10 cellular contexts compared by ENCODE assay signal in genomic region chr11:12248330-12248729, GRCh38.
DNase-seq lines count a peak whose midpoint lies in the region; ATAC-seq, FAIRE-seq and TF ChIP-seq lines count a peak whose summit lies in the region.
"Had no signal": no experiment of that assay in that cellular context is flagged by ENCODE, and none has a peak within 500 bp of the region (broad histone marks: within the 10 kb centered on the region; RNA-seq: fewer than 3 reads in every experiment).

No MANE protein-coding gene starts in this region.

- H3K4me1 ChIP-seq in endothelial cell of umbilical vein (ENCODE audit: control insufficient read depth, extremely low read depth, insufficient read depth, low read length) (peaks cover 5% of the 10 kb centered on the region), muscle layer of colon (ENCODE audit: insufficient read depth, low read length) (peaks cover 49% of the 10 kb centered on the region)

- H3K9me3 ChIP-seq in endothelial cell of umbilical vein (replicated peaks; ENCODE audit: control insufficient read depth, insufficient read depth, low read length): no peaks in the 10 kb centered on the region
- no peaks in the 10 kb centered on the region for H3K9me3 ChIP-seq in muscle layer of colon (ENCODE audit: low read length)

- peaks cover 9% of the 10 kb centered on the region for H3K4me1 Mint-ChIP-seq in activated T-helper 2 cell treated with anti-CD3 and anti-CD28 coated beads, Interferon-gamma antibody, Interleukin-2, Interleukin-4, amounts not matched to agents 10 μg/mL and 5 μg/mL and 100 μg/mL, durations not matched to agents 14 hours and 24 hours and 36 hours (ENCODE audit: low read depth)

- H3K27me3 ChIP-seq in endothelial cell of umbilical vein (ENCODE audit: control insufficient read depth in 2 of 2, insufficient read depth in 2 of 2, low read length in 2 of 2) (no peaks in the 10 kb centered on the region), muscle layer of colon (ENCODE audit: control insufficient read depth in 1 of 2, insufficient read depth in 2 of 2, low read length in 2 of 2) (no peaks in the 10 kb centered on the region)

- H3K27ac ChIP-seq in endothelial cell of umbilical vein (ENCODE audit: insufficient read depth, low read depth, low read length): no peak overlapping the region
- H3K27ac ChIP-seq in muscle layer of colon (ENCODE audit: low read depth, low read length): peak overlapping the region; percentile 78

- intact Hi-C loops in endothelial cell of umbilical vein (cut with micrococcal nuclease): no loop called here
- intact Hi-C loops in activated T-helper 2 cell treated with anti-CD3 and anti-CD28 coated beads, Interferon-gamma antibody, Interleukin-2, Interleukin-4, amounts not matched to agents 10 μg/mL and 5 μg/mL and 100 μg/mL, durations not matched to agents 14 hours and 24 hours and 36 hours (cut with micrococcal nuclease): no loop called here

- CTCF ChIA-PET in endothelial cell of umbilical vein (lab: Charles Lee): interaction anchor here (1.2 to 2.0 kb wide), 3 partner anchors 9 to 160 kb away, joined by 4 to 9 read pairs (median 5); no protein-coding TSS in a partner anchor

- no peak for FAIRE-seq in endothelial cell of umbilical vein (lab: Jason Lieb, UNC)

- H3K4me3 Mint-ChIP-seq in activated T-helper 2 cell treated with anti-CD3 and anti-CD28 coated beads, Interferon-gamma antibody, Interleukin-2, Interleukin-4, amounts not matched to agents 10 μg/mL and 5 μg/mL and 100 μg/mL, durations not matched to agents 14 hours and 24 hours and 36 hours (ENCODE audit: low read depth): no peak overlapping the region
- H3K4me3 Mint-ChIP-seq: CD8-positive, alpha-beta T cell had no signal

- H3K27me3 Mint-ChIP-seq in activated T-helper 2 cell treated with anti-CD3 and anti-CD28 coated beads, Interferon-gamma antibody, Interleukin-2, Interleukin-4, amounts not matched to agents 10 μg/mL and 5 μg/mL and 100 μg/mL, durations not matched to agents 14 hours and 24 hours and 36 hours (ENCODE audit: low read depth): no peaks in the 10 kb centered on the region

- DNase-seq in COR-L47 (lab: John Stamatoyannopoulos, UW): peak; percentile 89
- DNase-seq in NCI-H2196 (lab: John Stamatoyannopoulos, UW; ENCODE audit: unreplicated experiment): peak; percentile 93
- peak; percentile 67 for DNase-seq in endothelial cell of umbilical vein (ENCODE audit: low read depth, low spot score)
- DNase-seq in effector CD4-positive, alpha-beta T cell: no peak
- DNase-seq in activated T-helper 2 cell treated with anti-CD3 and anti-CD28 coated beads, Interferon-gamma antibody, Interleukin-2, Interleukin-4, amounts not matched to agents 10 μg/mL and 5 μg/mL and 100 μg/mL, durations not matched to agents 14 hours and 24 hours and 36 hours (ENCODE audit: low spot score): no peak
- DNase-seq: CD8-positive, alpha-beta T cell; MV-4-11 had no signal

- BruUV-seq in endothelial cell of umbilical vein (replicated peaks; lab: Mats Ljungman, UMichigan): no TSS peak

- TF ChIP-seq CTCF in endothelial cell of umbilical vein (IDR thresholded peaks at IDR 0.05; ENCODE audit: extremely low read depth in 1 of 2, insufficient read depth in 1 of 2, low read depth in 1 of 2, low read length in 2 of 2): no peak

- POLR2A ChIA-PET in endothelial cell of umbilical vein (lab: Charles Lee): no interaction called here

- no peak overlapping the region for H2AFZ ChIP-seq in endothelial cell of umbilical vein (ENCODE audit: low read depth, low read length)

- H3K36me3 ChIP-seq in endothelial cell of umbilical vein (ENCODE audit: control insufficient read depth in 2 of 2, extremely low read depth in 1 of 2, insufficient read depth in 2 of 2, low read length in 2 of 2) (peaks cover 0 to 18% of the 10 kb centered on the region in 2 experiments), muscle layer of colon (ENCODE audit: insufficient read depth, low read length) (peaks cover 9% of the 10 kb centered on the region)

- no peak overlapping the region for H3K27ac Mint-ChIP-seq in activated T-helper 2 cell treated with anti-CD3 and anti-CD28 coated beads, Interferon-gamma antibody, Interleukin-2, Interleukin-4, amounts not matched to agents 10 μg/mL and 5 μg/mL and 100 μg/mL, durations not matched to agents 14 hours and 24 hours and 36 hours
- H3K27ac Mint-ChIP-seq: CD8-positive, alpha-beta T cell had no signal

- H4K20me1 ChIP-seq in endothelial cell of umbilical vein (replicated peaks; ENCODE audit: control insufficient read depth, extremely low read depth, insufficient read depth, low read length): no peaks in the 10 kb centered on the region

- dilution Hi-C loops in endothelial cell of umbilical vein (cut with MboI; ENCODE audit: extremely low pct_ligation_motif_present, low sequenced_read_pairs): no loop called here

- H3K9me1 ChIP-seq in endothelial cell of umbilical vein (replicated peaks; ENCODE audit: control insufficient read depth, extremely low read depth, insufficient read depth, low read length): no peaks in the 10 kb centered on the region

- ATAC-seq in HG03175 (IDR thresholded peaks at IDR 0.05; ENCODE audit: unreplicated experiment): no peak
- ATAC-seq in HG03378 (IDR thresholded peaks at IDR 0.05; ENCODE audit: unreplicated experiment): no peak
- ATAC-seq: CD8-positive, alpha-beta T cell had no signal

- peaks cover 78% of the 10 kb centered on the region for H3K36me3 Mint-ChIP-seq in activated T-helper 2 cell treated with anti-CD3 and anti-CD28 coated beads, Interferon-gamma antibody, Interleukin-2, Interleukin-4, amounts not matched to agents 10 μg/mL and 5 μg/mL and 100 μg/mL, durations not matched to agents 14 hours and 24 hours and 36 hours (ENCODE audit: low read depth)

- TF ChIP-seq POLR2A in endothelial cell of umbilical vein (IDR thresholded peaks at IDR 0.05; ENCODE audit: low read depth, low read length): no peak

- no peak overlapping the region for H3K9ac ChIP-seq in endothelial cell of umbilical vein (replicated peaks; ENCODE audit: extremely low read depth, insufficient read depth, low read length)
- no peak overlapping the region for H3K9ac ChIP-seq in muscle layer of colon (ENCODE audit: low read length)

- H3K4me2 ChIP-seq in endothelial cell of umbilical vein (ENCODE audit: insufficient read depth, low read length): no peak overlapping the region

- no peaks in the 10 kb centered on the region for H3K79me2 ChIP-seq in endothelial cell of umbilical vein (ENCODE audit: control insufficient read depth, insufficient read depth, low read length)

- no peak overlapping the region for H3K4me3 ChIP-seq in endothelial cell of umbilical vein (replicated peaks in 1 of 3; ENCODE audit: insufficient read depth in 1 of 3, low read depth in 1 of 3, low read length in 3 of 3)
- H3K4me3 ChIP-seq in muscle layer of colon (ENCODE audit: low read depth in 1 of 2, low read length in 2 of 2): no peak overlapping the region

- H3K9me3 Mint-ChIP-seq in activated T-helper 2 cell treated with anti-CD3 and anti-CD28 coated beads, Interferon-gamma antibody, Interleukin-2, Interleukin-4, amounts not matched to agents 10 μg/mL and 5 μg/mL and 100 μg/mL, durations not matched to agents 14 hours and 24 hours and 36 hours: no peaks in the 10 kb centered on the region
- H3K9me3 Mint-ChIP-seq: CD8-positive, alpha-beta T cell had no signal

TF ChIP-seq in endothelial cell of umbilical vein, 7 proteins besides CTCF, POLR2A, EP300 and RAD21:
- TF ChIP-seq JUN (IDR thresholded peaks at IDR 0.05; ENCODE audit: borderline replicate concordance, insufficient read depth, insufficient read length, low read depth) (no peak), FOS (IDR thresholded peaks at IDR 0.05; ENCODE audit: borderline replicate concordance, insufficient read depth, low read length) (no peak), MYC (IDR thresholded peaks at IDR 0.05; ENCODE audit: low read depth, low read length) (no peak), GATA2 (IDR thresholded peaks at IDR 0.05; ENCODE audit: insufficient read depth, insufficient read length, low read depth, low read length) (no peak), POLR2AphosphoS5 (IDR thresholded peaks at IDR 0.05; ENCODE audit: insufficient read depth, low read depth, low read length) (no peak), EZH2 (IDR thresholded peaks at IDR 0.05; ENCODE audit: borderline replicate concordance, low read depth, low read length, severe bottlenecking) (no peak)
- TF ChIP-seq, protein P1, sequence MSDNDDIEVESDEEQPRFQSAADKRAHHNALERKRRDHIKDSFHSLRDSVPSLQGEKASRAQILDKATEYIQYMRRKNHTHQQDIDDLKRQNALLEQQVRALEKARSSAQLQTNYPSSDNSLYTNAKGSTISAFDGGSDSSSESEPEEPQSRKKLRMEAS (IDR thresholded peaks at IDR 0.05; ENCODE audit: insufficient read depth, insufficient read length): no peak

Comparison
In these comparisons a context has a peak if more than half of its experiments do, and no peak if none do; other contexts are left out.
1. DNase-seq: peak in COR-L47 (single experiment), NCI-H2196 (single experiment) and endothelial cell of umbilical vein (single experiment); none in effector CD4-positive, alpha-beta T cell (single experiment) and activated T-helper 2 cell treated with anti-CD3 and anti-CD28 coated beads, Interferon-gamma antibody, Interleukin-2, Interleukin-4, amounts not matched to agents 10 μg/mL and 5 μg/mL and 100 μg/mL, durations not matched to agents 14 hours and 24 hours and 36 hours (single experiment).